10 cellular contexts compared by ENCODE assay signal in the genomic region with DNA sequence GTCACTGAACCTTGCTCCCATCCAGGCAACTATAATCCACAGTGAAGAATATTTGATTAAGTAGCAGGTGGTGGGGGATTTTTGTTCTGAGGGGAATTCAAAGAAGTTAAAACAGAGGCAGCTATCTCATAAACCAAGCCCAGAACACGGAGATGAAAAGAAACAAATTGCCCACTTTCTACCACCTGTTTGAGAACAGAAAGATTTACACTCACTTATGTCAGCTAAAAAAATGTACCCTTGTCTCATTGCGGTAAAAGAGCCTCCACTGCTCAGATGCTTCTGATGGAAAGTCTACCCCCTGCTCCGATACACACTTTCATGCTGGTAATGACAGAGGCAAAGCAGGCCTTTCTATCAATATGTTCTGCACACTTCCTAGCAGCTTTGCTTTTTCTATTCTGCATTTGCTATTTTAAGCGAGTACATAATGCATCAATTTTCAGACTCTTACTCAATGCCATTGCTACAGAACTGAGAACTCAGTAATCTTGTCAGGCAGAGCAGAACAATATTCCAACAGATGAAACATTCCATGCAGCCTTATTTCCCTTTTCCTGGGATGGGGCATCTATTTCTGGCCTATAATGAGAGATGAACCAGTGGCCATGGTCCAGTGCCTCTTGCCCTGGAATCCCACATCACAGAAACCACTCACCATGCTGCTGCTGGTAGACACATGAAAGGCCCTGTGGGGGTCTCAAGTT.
DNase-seq lines count a peak whose midpoint lies in the region; ATAC-seq and TF ChIP-seq lines count a peak whose summit lies in the region.
"Had no signal": no experiment of that assay in that cellular context is flagged by ENCODE, and none has a peak within 500 bp of the region (broad histone marks: within the 10 kb centered on the region; RNA-seq: fewer than 3 reads in every experiment).

No MANE protein-coding gene starts in this region.

- POLR2A ChIA-PET in GM10248 (lab: Yijun Ruan, JAX), result interaction anchor here (1.3 kb wide), 1 partner anchor 24 kb away, joined by 6 read pairs; no protein-coding TSS in a partner anchor

- ATAC-seq in GM18867 (IDR thresholded peaks at IDR 0.05; ENCODE audit: unreplicated experiment) (peak; percentile 57), HG03565 (IDR thresholded peaks at IDR 0.05; ENCODE audit: unreplicated experiment) (peak; percentile 34), memory B cell (ENCODE audit: low read depth) (peak; percentile 30), HG03159 (IDR thresholded peaks at IDR 0.05; ENCODE audit: unreplicated experiment) (no peak)

- H3K27ac Mint-ChIP-seq in memory B cell, result peak overlapping the region; percentile 56
- H3K27ac Mint-ChIP-seq: T-helper 1 cell treated with Interleukin-12 subunit alpha and Interleukin-12 subunit beta and Interleukin-4 antibody, amounts not matched to agents 30 μg/mL and 1 μg/mL, for 36 hours had no signal

- H3K4me1 Mint-ChIP-seq in memory B cell, result peaks cover 42% of the 10 kb centered on the region

- CTCF ChIA-PET in GM10248 (lab: Yijun Ruan, JAX), result interaction anchor here (0.8 to 0.9 kb wide), 3 partner anchors 29 to 143 kb away, joined by 3 read pairs; a partner anchor contains a TSS

- TF ChIP-seq CTCF in GM10248 (IDR thresholded peaks at IDR 0.05; ENCODE audit: control extremely low read depth, extremely low read depth, low read depth, missing control alignments), result no peak

- H3K27me3 Mint-ChIP-seq in memory B cell, result no peaks in the 10 kb centered on the region

- peak; percentile 65 for DNase-seq in GM10248 (ENCODE audit: extremely low spot score)
- no peak for DNase-seq in memory B cell (ENCODE audit: low spot score in 2 of 2)
- no peak for DNase-seq in T-helper 1 cell
- no peak for DNase-seq in NCI-H2196 (lab: John Stamatoyannopoulos, UW; ENCODE audit: unreplicated experiment)
- DNase-seq: activated effector memory CD4-positive, alpha-beta T cell treated with Interleukin-2 at 50 U/mL for 16 hours; EL had no signal

- H3K36me3 Mint-ChIP-seq in memory B cell, result no peaks in the 10 kb centered on the region

- H3K9me3 Mint-ChIP-seq in memory B cell, result no peaks in the 10 kb centered on the region
- H3K9me3 Mint-ChIP-seq: T-helper 1 cell treated with Interleukin-12 subunit alpha and Interleukin-12 subunit beta and Interleukin-4 antibody, amounts not matched to agents 30 μg/mL and 1 μg/mL, for 36 hours had no signal

- H3K4me3 Mint-ChIP-seq in memory B cell, result no peak overlapping the region
- H3K4me3 Mint-ChIP-seq: T-helper 1 cell treated with Interleukin-12 subunit alpha and Interleukin-12 subunit beta and Interleukin-4 antibody, amounts not matched to agents 30 μg/mL and 1 μg/mL, for 36 hours had no signal
